1 cellular context compared by ENCODE assay signal in the genomic region with DNA sequence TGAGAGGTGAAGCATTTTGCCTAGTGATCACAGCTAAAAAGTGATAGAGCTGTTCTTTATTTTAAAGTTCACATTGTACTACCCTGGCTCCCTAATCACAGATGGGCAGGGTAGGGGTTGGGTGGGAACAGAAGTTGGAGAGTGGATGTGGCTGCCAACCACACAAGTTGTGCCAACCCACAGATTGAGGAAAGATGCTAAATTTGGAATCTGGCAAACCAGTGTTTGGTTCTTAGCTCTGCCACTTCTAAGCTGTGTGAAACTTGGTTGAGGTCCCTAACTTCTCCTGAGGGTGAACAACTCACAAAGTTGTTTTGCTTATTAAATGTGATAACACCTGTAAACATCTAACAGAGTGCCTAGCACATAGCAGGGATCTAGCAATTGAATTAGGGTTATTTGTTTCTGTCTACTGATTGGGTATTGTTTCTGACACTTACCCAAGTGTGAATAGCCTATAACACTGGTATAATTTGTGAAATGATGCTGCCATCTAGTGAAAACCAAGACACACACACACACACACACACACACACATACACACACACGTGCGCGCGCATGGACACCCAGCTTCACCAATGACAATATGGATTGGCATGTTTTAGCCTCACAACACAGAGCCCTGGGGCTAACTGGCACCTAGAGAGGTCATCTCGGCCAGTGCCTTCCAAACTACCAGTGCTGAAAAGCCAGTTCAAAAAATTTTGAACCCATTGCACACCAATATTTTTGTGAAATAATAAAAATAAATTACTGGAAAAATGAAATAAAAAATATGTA.
TF ChIP-seq lines count a peak whose summit lies in the region.

No MANE protein-coding gene starts in this region.

TF ChIP-seq in HCT116, 20 proteins besides CTCF, POLR2A, EP300 and RAD21 (continued from another document):
- no peak for TF ChIP-seq EGR1 (IDR thresholded peaks at IDR 0.05; ENCODE audit: low read depth)
- no peak for TF ChIP-seq SP1 (IDR thresholded peaks at IDR 0.05; ENCODE audit: low read depth)
- TF ChIP-seq, protein P1, sequence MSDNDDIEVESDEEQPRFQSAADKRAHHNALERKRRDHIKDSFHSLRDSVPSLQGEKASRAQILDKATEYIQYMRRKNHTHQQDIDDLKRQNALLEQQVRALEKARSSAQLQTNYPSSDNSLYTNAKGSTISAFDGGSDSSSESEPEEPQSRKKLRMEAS (IDR thresholded peaks at IDR 0.05): no peak
- TF ChIP-seq POLR2AphosphoS5 (IDR thresholded peaks at IDR 0.05; ENCODE audit: low read depth, low read length): no peak
- TF ChIP-seq EZH2 (IDR thresholded peaks at IDR 0.05): no peak
- TF ChIP-seq TCF7L2 (IDR thresholded peaks at IDR 0.05; ENCODE audit: borderline replicate concordance, extremely low read depth, insufficient read depth, insufficient read length): no peak
- no peak for TF ChIP-seq EZH2phosphoT487 (IDR thresholded peaks at IDR 0.05; ENCODE audit: borderline replicate concordance)
- TF ChIP-seq, protein P2, sequence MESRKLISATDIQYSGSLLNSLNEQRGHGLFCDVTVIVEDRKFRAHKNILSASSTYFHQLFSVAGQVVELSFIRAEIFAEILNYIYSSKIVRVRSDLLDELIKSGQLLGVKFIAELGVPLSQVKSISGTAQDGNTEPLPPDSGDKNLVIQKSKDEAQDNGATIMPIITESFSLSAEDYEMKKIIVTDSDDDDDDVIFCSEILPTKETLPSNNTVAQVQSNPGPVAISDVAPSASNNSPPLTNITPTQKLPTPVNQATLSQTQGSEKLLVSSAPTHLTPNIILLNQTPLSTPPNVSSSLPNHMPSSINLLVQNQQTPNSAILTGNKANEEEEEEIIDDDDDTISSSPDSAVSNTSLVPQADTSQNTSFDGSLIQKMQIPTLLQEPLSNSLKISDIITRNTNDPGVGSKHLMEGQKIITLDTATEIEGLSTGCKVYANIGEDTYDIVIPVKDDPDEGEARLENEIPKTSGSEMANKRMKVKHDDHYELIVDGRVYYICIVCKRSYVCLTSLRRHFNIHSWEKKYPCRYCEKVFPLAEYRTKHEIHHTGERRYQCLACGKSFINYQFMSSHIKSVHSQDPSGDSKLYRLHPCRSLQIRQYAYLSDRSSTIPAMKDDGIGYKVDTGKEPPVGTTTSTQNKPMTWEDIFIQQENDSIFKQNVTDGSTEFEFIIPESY (IDR thresholded peaks at IDR 0.05; ENCODE audit: extremely low read depth, insufficient replicate concordance, low read length): no peak
- TF ChIP-seq YY1 (IDR thresholded peaks at IDR 0.05; ENCODE audit: extremely low read depth, insufficient replicate concordance, low read depth, low read length): no peak
- TF ChIP-seq CEBPB (IDR thresholded peaks at IDR 0.05; ENCODE audit: low read depth): no peak
